In genomic region chr2:55180374-55180773, GRCh38 we compare ENCODE assay signal across 38 cellular contexts. TPM values are rescaled to one million over a fixed set of nuclear protein-coding genes. Genes with fewer than 3 reads are reported as not detected.
"Had no signal": no experiment of that assay in that cellular context is flagged by ENCODE, and none has a peak within 500 bp of the region (broad histone marks: within the 10 kb centered on the region; RNA-seq: fewer than 3 reads in every experiment).

No MANE protein-coding gene starts in this region.

- H3K27me3 ChIP-seq: ascending aorta, cardiac muscle cell had no signal

- H3K27ac ChIP-seq: ascending aorta, cardiac muscle cell, VCaP had no signal

- H3K9me3 Mint-ChIP-seq: activated B cell treated with CpG ODN at 0.5 μM for 24 hours; activated CD4-positive, alpha-beta memory T cell treated with anti-CD3 and anti-CD28 coated beads, Interleukin-2, amount 10 ng/mL, durations not matched to agents 7 days and 5 days; activated CD4-positive, alpha-beta T cell treated with anti-CD3 and anti-CD28 coated beads, Interleukin-2, amount 10 ng/mL, durations not matched to agents 24 days and 14 days; activated naive CD4-positive, alpha-beta T cell treated with anti-CD3 and anti-CD28 coated beads, Interleukin-2, amount 10 ng/mL, durations not matched to agents 7 days and 5 days; activated naive CD4-positive, alpha-beta T cell treated with anti-CD3 and anti-CD28 coated beads, Interleukin-2, amount 50 U/mL, for 24 hours; activated naive CD8-positive, alpha-beta T cell treated with anti-CD3 and anti-CD28 coated beads, Interleukin-2, amount 10 ng/mL, durations not matched to agents 7 days and 5 days; activated naive CD8-positive, alpha-beta T cell treated with anti-CD3 and anti-CD28 coated beads, Interleukin-2, amount 50 U/mL, for 24 hours; activated T-cell treated with anti-CD3 and anti-CD28 coated beads, Interleukin-2, amount 50 U/mL, for 24 hours; activated T-helper 2 cell treated with anti-CD3 and anti-CD28 coated beads, Interferon-gamma antibody, Interleukin-2, Interleukin-4, amounts not matched to agents 10 μg/mL and 5 μg/mL and 100 μg/mL, durations not matched to agents 14 hours and 24 hours and 36 hours; brain; central memory CD8-positive, alpha-beta T cell; T-helper 1 cell treated with Interleukin-12 subunit alpha and Interleukin-12 subunit beta and Interleukin-4 antibody, amounts not matched to agents 30 μg/mL and 1 μg/mL, for 36 hours; T-helper 2 cell treated with Interferon-gamma antibody and Interleukin-4, amounts not matched to agents 5 μg/mL and 100 μg/mL, for 36 hours had no signal

- DNase-seq: activated B cell treated with CpG ODN at 0.5 μM for 24 hours; activated CD4-positive, alpha-beta memory T cell treated with anti-CD3 and anti-CD28 coated beads, Interleukin-2, amount 10 ng/mL, durations not matched to agents 7 days and 5 days; activated CD4-positive, alpha-beta T cell treated with anti-CD3 and anti-CD28 coated beads for 4 hours; activated CD4-positive, alpha-beta T cell treated with anti-CD3 and anti-CD28 coated beads, Interleukin-2, amount 10 ng/mL, durations not matched to agents 24 days and 14 days; activated CD4-positive, alpha-beta T cell treated with anti-CD3 and anti-CD28 coated beads, Interleukin-2, amount 50 U/mL, for 1 hour; activated CD4-positive, alpha-beta T cell treated with anti-CD3 and anti-CD28 coated beads, Interleukin-2, amount 50 U/mL, for 4 hours; activated CD4-positive, CD25-positive, alpha-beta regulatory T cell treated with anti-CD3 and anti-CD28 coated beads, Interleukin-2, amount 50 U/mL, for 72 hours; activated CD8-positive, alpha-beta memory T cell treated with anti-CD3 and anti-CD28 coated beads for 24 hours; activated CD8-positive, alpha-beta memory T cell treated with anti-CD3 and anti-CD28 coated beads, Interleukin-2, amount 10 ng/mL, durations not matched to agents 7 days and 5 days; activated CD8-positive, alpha-beta memory T cell treated with anti-CD3 and anti-CD28 coated beads, Interleukin-2, amount 50 U/mL, for 48 hours; activated CD8-positive, alpha-beta T cell treated with anti-CD3 and anti-CD28 coated beads, Interleukin-2, amount 10 ng/mL, durations not matched to agents 7 days and 5 days; activated effector memory CD4-positive, alpha-beta T cell treated with Interleukin-2 at 50 U/mL for 16 hours; activated gamma-delta T cell; activated naive CD4-positive, alpha-beta T cell treated with anti-CD3 and anti-CD28 coated beads, Interleukin-2, amount 10 ng/mL, durations not matched to agents 7 days and 5 days; activated naive CD4-positive, alpha-beta T cell treated with Interleukin-2 at 50 U/mL for 16 hours; activated naive CD8-positive, alpha-beta T cell treated with anti-CD3 and anti-CD28 coated beads, Interleukin-2, amount 10 ng/mL, durations not matched to agents 7 days and 5 days; activated naive CD8-positive, alpha-beta T cell treated with anti-CD3 and anti-CD28 coated beads, Interleukin-2, amount 50 U/mL, for 24 hours; activated T-cell treated with anti-CD3 and anti-CD28 coated beads, Interleukin-2, amount 50 U/mL, for 24 hours; activated T-cell treated with anti-CD3 and anti-CD28 coated beads, Interleukin-2, amount 50 U/mL, for 48 hours; amygdala; anterior cingulate cortex; caudate nucleus; cerebellar nuclear complex; T-helper 1 cell; T-helper 2 cell; T-helper 9 cell had no signal

- H3K4me3 ChIP-seq: ascending aorta, cardiac muscle cell had no signal

- ATAC-seq: activated CD8-positive, alpha-beta memory T cell treated with anti-CD3 and anti-CD28 coated beads, Interleukin-2, amount 10 ng/mL, durations not matched to agents 7 days and 5 days; activated CD8-positive, alpha-beta T cell treated with anti-CD3 and anti-CD28 coated beads, Interleukin-2, amount 10 ng/mL, durations not matched to agents 7 days and 5 days; activated naive CD8-positive, alpha-beta T cell treated with anti-CD3 and anti-CD28 coated beads, Interleukin-2, amount 50 U/mL, for 24 hours had no signal

- FAIRE-seq: bronchial epithelial cell, TTC549 had no signal

- H3K36me3 Mint-ChIP-seq: activated naive CD4-positive, alpha-beta T cell treated with anti-CD3 and anti-CD28 coated beads, Interleukin-2, amount 10 ng/mL, durations not matched to agents 7 days and 5 days; activated naive CD4-positive, alpha-beta T cell treated with anti-CD3 and anti-CD28 coated beads, Interleukin-2, amount 50 U/mL, for 24 hours had no signal

- H3K36me3 ChIP-seq: ascending aorta, cardiac muscle cell had no signal

- H3K4me3 Mint-ChIP-seq: activated B cell treated with CpG ODN at 0.5 μM for 24 hours; activated CD4-positive, alpha-beta memory T cell treated with anti-CD3 and anti-CD28 coated beads, Interleukin-2, amount 10 ng/mL, durations not matched to agents 7 days and 5 days; activated CD4-positive, alpha-beta T cell treated with anti-CD3 and anti-CD28 coated beads, Interleukin-2, amount 10 ng/mL, durations not matched to agents 24 days and 14 days; activated CD8-positive, alpha-beta memory T cell treated with anti-CD3 and anti-CD28 coated beads, Interleukin-2, amount 10 ng/mL, durations not matched to agents 7 days and 5 days; activated CD8-positive, alpha-beta T cell treated with anti-CD3 and anti-CD28 coated beads, Interleukin-2, amount 10 ng/mL, durations not matched to agents 7 days and 5 days; activated naive CD4-positive, alpha-beta T cell treated with anti-CD3 and anti-CD28 coated beads, Interleukin-2, amount 10 ng/mL, durations not matched to agents 7 days and 5 days; activated naive CD4-positive, alpha-beta T cell treated with anti-CD3 and anti-CD28 coated beads, Interleukin-2, amount 50 U/mL, for 24 hours; activated naive CD8-positive, alpha-beta T cell; activated naive CD8-positive, alpha-beta T cell treated with anti-CD3 and anti-CD28 coated beads, Interleukin-2, amount 10 ng/mL, durations not matched to agents 7 days and 5 days; activated naive CD8-positive, alpha-beta T cell treated with anti-CD3 and anti-CD28 coated beads, Interleukin-2, amount 50 U/mL, for 24 hours; activated T-cell treated with anti-CD3 and anti-CD28 coated beads, Interleukin-2, amount 50 U/mL, for 24 hours; brain; central memory CD8-positive, alpha-beta T cell; T-helper 1 cell treated with Interleukin-12 subunit alpha and Interleukin-12 subunit beta and Interleukin-4 antibody, amounts not matched to agents 30 μg/mL and 1 μg/mL, for 36 hours; T-helper 2 cell treated with Interferon-gamma antibody and Interleukin-4, amounts not matched to agents 5 μg/mL and 100 μg/mL, for 36 hours had no signal

- H3K27ac Mint-ChIP-seq: activated B cell treated with CpG ODN at 0.5 μM for 24 hours; activated CD4-positive, alpha-beta memory T cell treated with anti-CD3 and anti-CD28 coated beads, Interleukin-2, amount 10 ng/mL, durations not matched to agents 7 days and 5 days; activated CD4-positive, alpha-beta T cell treated with anti-CD3 and anti-CD28 coated beads, Interleukin-2, amount 10 ng/mL, durations not matched to agents 24 days and 14 days; activated CD8-positive, alpha-beta memory T cell treated with anti-CD3 and anti-CD28 coated beads, Interleukin-2, amount 10 ng/mL, durations not matched to agents 7 days and 5 days; activated CD8-positive, alpha-beta T cell treated with anti-CD3 and anti-CD28 coated beads, Interleukin-2, amount 10 ng/mL, durations not matched to agents 7 days and 5 days; activated naive CD4-positive, alpha-beta T cell treated with anti-CD3 and anti-CD28 coated beads, Interleukin-2, amount 10 ng/mL, durations not matched to agents 7 days and 5 days; activated naive CD4-positive, alpha-beta T cell treated with anti-CD3 and anti-CD28 coated beads, Interleukin-2, amount 50 U/mL, for 24 hours; activated naive CD8-positive, alpha-beta T cell; activated naive CD8-positive, alpha-beta T cell treated with anti-CD3 and anti-CD28 coated beads, Interleukin-2, amount 10 ng/mL, durations not matched to agents 7 days and 5 days; activated naive CD8-positive, alpha-beta T cell treated with anti-CD3 and anti-CD28 coated beads, Interleukin-2, amount 50 U/mL, for 24 hours; activated T-cell treated with anti-CD3 and anti-CD28 coated beads, Interleukin-2, amount 50 U/mL, for 24 hours; activated T-helper 2 cell treated with anti-CD3 and anti-CD28 coated beads, Interferon-gamma antibody, Interleukin-2, Interleukin-4, amounts not matched to agents 10 μg/mL and 5 μg/mL and 100 μg/mL, durations not matched to agents 14 hours and 24 hours and 36 hours; brain; T-helper 1 cell treated with Interleukin-12 subunit alpha and Interleukin-12 subunit beta and Interleukin-4 antibody, amounts not matched to agents 30 μg/mL and 1 μg/mL, for 36 hours; T-helper 2 cell treated with Interferon-gamma antibody and Interleukin-4, amounts not matched to agents 5 μg/mL and 100 μg/mL, for 36 hours had no signal

- H3K9me3 ChIP-seq: ascending aorta had no signal

- H3K4me1 Mint-ChIP-seq: activated CD4-positive, alpha-beta T cell treated with anti-CD3 and anti-CD28 coated beads, Interleukin-2, amount 10 ng/mL, durations not matched to agents 24 days and 14 days; activated CD8-positive, alpha-beta memory T cell treated with anti-CD3 and anti-CD28 coated beads, Interleukin-2, amount 10 ng/mL, durations not matched to agents 7 days and 5 days; activated naive CD4-positive, alpha-beta T cell treated with anti-CD3 and anti-CD28 coated beads, Interleukin-2, amount 10 ng/mL, durations not matched to agents 7 days and 5 days; activated naive CD8-positive, alpha-beta T cell treated with anti-CD3 and anti-CD28 coated beads, Interleukin-2, amount 10 ng/mL, durations not matched to agents 7 days and 5 days had no signal

- H3K27me3 Mint-ChIP-seq: activated B cell treated with CpG ODN at 0.5 μM for 24 hours; activated CD4-positive, alpha-beta memory T cell treated with anti-CD3 and anti-CD28 coated beads, Interleukin-2, amount 10 ng/mL, durations not matched to agents 7 days and 5 days; activated CD4-positive, alpha-beta T cell treated with anti-CD3 and anti-CD28 coated beads, Interleukin-2, amount 10 ng/mL, durations not matched to agents 24 days and 14 days; activated CD8-positive, alpha-beta memory T cell treated with anti-CD3 and anti-CD28 coated beads, Interleukin-2, amount 10 ng/mL, durations not matched to agents 7 days and 5 days; activated naive CD4-positive, alpha-beta T cell treated with anti-CD3 and anti-CD28 coated beads, Interleukin-2, amount 10 ng/mL, durations not matched to agents 7 days and 5 days; activated naive CD4-positive, alpha-beta T cell treated with anti-CD3 and anti-CD28 coated beads, Interleukin-2, amount 50 U/mL, for 24 hours; activated naive CD8-positive, alpha-beta T cell; activated naive CD8-positive, alpha-beta T cell treated with anti-CD3 and anti-CD28 coated beads, Interleukin-2, amount 10 ng/mL, durations not matched to agents 7 days and 5 days; activated naive CD8-positive, alpha-beta T cell treated with anti-CD3 and anti-CD28 coated beads, Interleukin-2, amount 50 U/mL, for 24 hours; activated T-cell treated with anti-CD3 and anti-CD28 coated beads, Interleukin-2, amount 50 U/mL, for 24 hours; brain; central memory CD8-positive, alpha-beta T cell had no signal

RNA-seq across cellular contexts. Expression of gene CLHC1, which starts 51.7 kb away (rescaled TPM):
- total RNA-seq: ascending aorta had no signal
